In genomic region chr4:125639182-125639621, GRCh38 we compare ENCODE assay signal across 1 cellular context.
TF ChIP-seq lines count a peak whose summit lies in the region.

No MANE protein-coding gene starts in this region.

TF ChIP-seq in HepG2, 621 proteins besides CTCF, POLR2A, EP300 and RAD21:
- TF ChIP-seq TP53 (CRISPR knock-in tag; conservative IDR thresholded peaks at IDR 0.05) (no peak), KAT7 (CRISPR knock-in tag; IDR thresholded peaks at IDR 0.05; ENCODE audit: borderline replicate concordance) (no peak)
- TF ChIP-seq, protein P1, sequence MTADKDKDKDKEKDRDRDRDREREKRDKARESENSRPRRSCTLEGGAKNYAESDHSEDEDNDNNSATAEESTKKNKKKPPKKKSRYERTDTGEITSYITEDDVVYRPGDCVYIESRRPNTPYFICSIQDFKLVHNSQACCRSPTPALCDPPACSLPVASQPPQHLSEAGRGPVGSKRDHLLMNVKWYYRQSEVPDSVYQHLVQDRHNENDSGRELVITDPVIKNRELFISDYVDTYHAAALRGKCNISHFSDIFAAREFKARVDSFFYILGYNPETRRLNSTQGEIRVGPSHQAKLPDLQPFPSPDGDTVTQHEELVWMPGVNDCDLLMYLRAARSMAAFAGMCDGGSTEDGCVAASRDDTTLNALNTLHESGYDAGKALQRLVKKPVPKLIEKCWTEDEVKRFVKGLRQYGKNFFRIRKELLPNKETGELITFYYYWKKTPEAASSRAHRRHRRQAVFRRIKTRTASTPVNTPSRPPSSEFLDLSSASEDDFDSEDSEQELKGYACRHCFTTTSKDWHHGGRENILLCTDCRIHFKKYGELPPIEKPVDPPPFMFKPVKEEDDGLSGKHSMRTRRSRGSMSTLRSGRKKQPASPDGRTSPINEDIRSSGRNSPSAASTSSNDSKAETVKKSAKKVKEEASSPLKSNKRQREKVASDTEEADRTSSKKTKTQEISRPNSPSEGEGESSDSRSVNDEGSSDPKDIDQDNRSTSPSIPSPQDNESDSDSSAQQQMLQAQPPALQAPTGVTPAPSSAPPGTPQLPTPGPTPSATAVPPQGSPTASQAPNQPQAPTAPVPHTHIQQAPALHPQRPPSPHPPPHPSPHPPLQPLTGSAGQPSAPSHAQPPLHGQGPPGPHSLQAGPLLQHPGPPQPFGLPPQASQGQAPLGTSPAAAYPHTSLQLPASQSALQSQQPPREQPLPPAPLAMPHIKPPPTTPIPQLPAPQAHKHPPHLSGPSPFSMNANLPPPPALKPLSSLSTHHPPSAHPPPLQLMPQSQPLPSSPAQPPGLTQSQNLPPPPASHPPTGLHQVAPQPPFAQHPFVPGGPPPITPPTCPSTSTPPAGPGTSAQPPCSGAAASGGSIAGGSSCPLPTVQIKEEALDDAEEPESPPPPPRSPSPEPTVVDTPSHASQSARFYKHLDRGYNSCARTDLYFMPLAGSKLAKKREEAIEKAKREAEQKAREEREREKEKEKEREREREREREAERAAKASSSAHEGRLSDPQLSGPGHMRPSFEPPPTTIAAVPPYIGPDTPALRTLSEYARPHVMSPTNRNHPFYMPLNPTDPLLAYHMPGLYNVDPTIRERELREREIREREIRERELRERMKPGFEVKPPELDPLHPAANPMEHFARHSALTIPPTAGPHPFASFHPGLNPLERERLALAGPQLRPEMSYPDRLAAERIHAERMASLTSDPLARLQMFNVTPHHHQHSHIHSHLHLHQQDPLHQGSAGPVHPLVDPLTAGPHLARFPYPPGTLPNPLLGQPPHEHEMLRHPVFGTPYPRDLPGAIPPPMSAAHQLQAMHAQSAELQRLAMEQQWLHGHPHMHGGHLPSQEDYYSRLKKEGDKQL (CRISPR knock-in tag; IDR thresholded peaks at IDR 0.05; ENCODE audit: low read depth): no peak
